Comparison of ENCODE assay signal across 11 cellular contexts in genomic region chr7:94375713-94376112, GRCh38. TPM values are rescaled to one million over a fixed set of nuclear protein-coding genes. Genes with fewer than 3 reads are reported as not detected.
DNase-seq lines count a peak whose midpoint lies in the region; ATAC-seq, FAIRE-seq and TF ChIP-seq lines count a peak whose summit lies in the region.
"Had no signal": no experiment of that assay in that cellular context is flagged by ENCODE, and none has a peak within 500 bp of the region (broad histone marks: within the 10 kb centered on the region; RNA-seq: fewer than 3 reads in every experiment).

No MANE protein-coding gene starts in this region.

- no peak overlapping the region for H2BK12ac ChIP-seq in mesenchymal stem cell (ENCODE audit: low read length in 2 of 2)

- no peak overlapping the region for H3K23ac ChIP-seq in mesenchymal stem cell (ENCODE audit: low read length in 2 of 2)

- H3K27me3 ChIP-seq in mesenchymal stem cell (ENCODE audit: control insufficient read depth in 1 of 2, insufficient read depth in 1 of 2, low read length in 2 of 2) (no peaks in the 10 kb centered on the region), upper lobe of left lung (no peaks in the 10 kb centered on the region)

- DNase-seq in M059J (ENCODE audit: low read depth) (peak; percentile 99), mesenchymal stem cell (peak; percentile 98), upper lobe of left lung (no peak), NCI-H1417 treated with DMSO at 0.1 percent for 48 hours (lab: John Stamatoyannopoulos, UW) (no peak)
- DNase-seq in activated naive CD4-positive, alpha-beta T cell treated with anti-CD3 and anti-CD28 coated beads, Interleukin-2, amount 50 U/mL, for 16 hours = no peak
- DNase-seq: activated CD4-positive, alpha-beta T cell treated with anti-CD3 and anti-CD28 coated beads, Interleukin-2, amount 50 U/mL, for 4 hours; Kasumi-1 had no signal

- no peak overlapping the region for H4K8ac ChIP-seq in mesenchymal stem cell (ENCODE audit: low read length)

- no CpG with 5 or more reads among the region's 1 CpG for WGBS in mesenchymal stem cell
- 27 to 62% methylated on average over 1 of the region's 1 CpG for WGBS in upper lobe of left lung, 2 donors

- peak overlapping the region in 1 of 2 experiments; percentile 12 for H3K4ac ChIP-seq in mesenchymal stem cell (ENCODE audit: low read depth in 1 of 2, low read length in 2 of 2)

- H3K4me2 ChIP-seq in mesenchymal stem cell (ENCODE audit: low read length, poor library complexity, severe bottlenecking) = peak overlapping the region; percentile 14

- H3K4me1 ChIP-seq in mesenchymal stem cell (ENCODE audit: control insufficient read depth, insufficient read depth, low read depth, low read length) (peaks cover 7% of the 10 kb centered on the region), upper lobe of left lung (peaks cover 0 to 4% (median 0%) of the 10 kb centered on the region in 4 donors)

- no peak overlapping the region for H2BK15ac ChIP-seq in mesenchymal stem cell (ENCODE audit: low read depth, poor library complexity, severe bottlenecking)

- H3K4me3 ChIP-seq in mesenchymal stem cell (ENCODE audit: insufficient read depth in 1 of 2, low read depth in 1 of 2, low read length in 2 of 2) (peak overlapping the region in 1 of 2 experiments; percentile 66), upper lobe of left lung (no peak overlapping the region)

- H3K9ac ChIP-seq in mesenchymal stem cell (ENCODE audit: low read length) = peak overlapping the region; percentile 95

- peak overlapping the region; percentile 95 for H3K27ac ChIP-seq in mesenchymal stem cell (ENCODE audit: low read length, poor library complexity, severe bottlenecking)
- H3K27ac ChIP-seq in upper lobe of left lung = peak overlapping the region; percentile 39 to 79 (median 64)

- no peak overlapping the region for H2AK5ac ChIP-seq in mesenchymal stem cell (ENCODE audit: low read length, severe bottlenecking)

- peak overlapping the region; percentile 65 for H2BK120ac ChIP-seq in mesenchymal stem cell (ENCODE audit: low read depth, low read length)

- no peak for TF ChIP-seq EP300 in upper lobe of left lung (IDR thresholded peaks at IDR 0.05)

- TF ChIP-seq CTCF in upper lobe of left lung (IDR thresholded peaks at IDR 0.05) = no peak

- H3K14ac ChIP-seq in mesenchymal stem cell (ENCODE audit: low read length in 2 of 2) = no peak overlapping the region

- no peak overlapping the region for H4K91ac ChIP-seq in mesenchymal stem cell (ENCODE audit: low read length)

- no peaks in the 10 kb centered on the region for H3K9me3 ChIP-seq in mesenchymal stem cell (ENCODE audit: control insufficient read depth, low read length)
- H3K9me3 ChIP-seq in upper lobe of left lung = no peaks in the 10 kb centered on the region

- no peak overlapping the region for H2AFZ ChIP-seq in mesenchymal stem cell (ENCODE audit: low read depth, low read length)

- FAIRE-seq in endometrium (lab: Jason Lieb, UNC) = peak; percentile 98
- FAIRE-seq: GM19239 had no signal

- no peaks in the 10 kb centered on the region for H3K79me1 ChIP-seq in mesenchymal stem cell (replicated peaks; ENCODE audit: low read length, poor library complexity, severe bottlenecking)

- peak overlapping the region; percentile 26 for H2BK5ac ChIP-seq in mesenchymal stem cell (ENCODE audit: low read depth, low read length, poor library complexity, severe bottlenecking)

- no peak for TF ChIP-seq POLR2A in upper lobe of left lung (IDR thresholded peaks at IDR 0.05)

- H3K36me3 ChIP-seq in mesenchymal stem cell (ENCODE audit: control insufficient read depth in 1 of 2, insufficient read depth in 2 of 2, low read depth in 1 of 2, low read length in 2 of 2) (no peaks in the 10 kb centered on the region), upper lobe of left lung (no peaks in the 10 kb centered on the region)

- peak overlapping the region; percentile 22 to 85 for H3K18ac ChIP-seq in mesenchymal stem cell (ENCODE audit: low read depth in 1 of 2, low read length in 2 of 2)

- ATAC-seq in upper lobe of left lung (ENCODE audit: low FRiP score in 2 of 2) (peak in 1 of 2 donors; percentile 87), HG03139 (IDR thresholded peaks at IDR 0.05; ENCODE audit: unreplicated experiment) (no peak), HG02798 (IDR thresholded peaks at IDR 0.05; ENCODE audit: poor library complexity, unreplicated experiment) (no peak)

RNA-seq across cellular contexts. Expression of gene COL1A2, which starts 19.0 kb away (rescaled TPM):
- 587 and 961 TPM in 2 replicates for total RNA-seq in M059J (2014; rRNA removed; shearing (Covaris generic))
- polyA plus RNA-seq in mesenchymal stem cell (2013, experiment 1 of 2) = 1,995 TPM
- 1,960 TPM for polyA plus RNA-seq in mesenchymal stem cell (2013, experiment 2 of 2)
- total RNA-seq in upper lobe of left lung = 100 to 1,000 TPM in 5 of 6 donors, 10 to 100 TPM in 1; 40.0 to 607 (median 204) TPM

Comparison
In these comparisons a context has a peak if more than half of its experiments do, and no peak if none do; other contexts are left out.
1. DNase-seq: peak in M059J (single experiment) and mesenchymal stem cell (single experiment); none in upper lobe of left lung (0 of 2), activated naive CD4-positive, alpha-beta T cell treated with anti-CD3 and anti-CD28 coated beads, Interleukin-2, amount 50 U/mL, for 16 hours (single experiment) and NCI-H1417 treated with DMSO at 0.1 percent for 48 hours (single experiment).